ENCODE assay signal across 25 cellular contexts in the genomic region with DNA sequence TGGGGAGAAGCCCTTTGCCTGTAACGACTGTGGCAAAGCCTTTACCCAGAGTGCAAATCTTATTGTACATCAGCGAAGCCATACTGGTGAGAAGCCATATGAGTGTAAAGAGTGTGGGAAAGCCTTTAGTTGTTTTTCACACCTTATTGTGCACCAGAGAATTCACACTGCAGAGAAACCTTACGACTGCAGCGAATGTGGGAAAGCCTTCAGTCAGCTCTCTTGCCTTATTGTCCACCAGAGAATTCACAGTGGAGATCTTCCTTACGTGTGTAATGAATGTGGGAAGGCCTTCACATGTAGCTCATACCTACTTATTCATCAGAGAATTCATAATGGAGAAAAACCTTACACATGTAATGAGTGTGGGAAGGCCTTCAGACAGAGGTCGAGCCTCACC. TPM values are rescaled to one million over a fixed set of nuclear protein-coding genes. Genes with fewer than 3 reads are reported as not detected.
"Had no signal": no experiment of that assay in that cellular context is flagged by ENCODE, and none has a peak within 500 bp of the region (broad histone marks: within the 10 kb centered on the region; RNA-seq: fewer than 3 reads in every experiment).

No MANE protein-coding gene starts in this region.

- ATAC-seq: left colon; left lung; mucosa of descending colon; naive thymus-derived CD4-positive, alpha-beta T cell; natural killer cell treated with Interleukin-12 subunit alpha and Interleukin-12 subunit beta and Interleukin-15 and Interleukin-18, amount 100 ng/mL, for 72 hours; right cardiac atrium; stimulated activated effector memory CD8-positive, alpha-beta T cell treated with anti-CD3 and anti-CD28 coated beads, Interleukin-12 subunit alpha, Interleukin-12 subunit beta, amount 100 ng/mL, for 72 hours had no signal

- H3K4me1 ChIP-seq: left lung, sigmoid colon, spleen, testis, thyroid gland, transverse colon, upper lobe of left lung, vagina had no signal

- FAIRE-seq: islet of Langerhans, small intestine had no signal

- H3K9me3 ChIP-seq: testis, thyroid gland had no signal

- H3K27me3 ChIP-seq: left lung, ovary, sigmoid colon, spleen, testis, thyroid gland, transverse colon, upper lobe of left lung, vagina had no signal

- H3K27ac ChIP-seq: left lung, ovary, sigmoid colon, spleen, testis, thyroid gland, transverse colon, upper lobe of left lung, vagina had no signal

- DNase-seq: hypothalamus; immature natural killer cell; left colon; left lung; midbrain; mucosa of descending colon; naive thymus-derived CD4-positive, alpha-beta T cell; ovary; retina; right cardiac atrium; sigmoid colon; small intestine; spleen; stimulated activated CD4-positive, alpha-beta T cell treated with anti-CD3 and anti-CD28 coated beads, Interleukin-4, amount 100 ng/mL, for 24 hours; stimulated activated naive CD4-positive, alpha-beta T cell; substantia nigra; testis; thyroid gland; transverse colon; upper lobe of left lung had no signal

- H3K36me3 ChIP-seq: ovary had no signal

- H3K4me3 ChIP-seq: left lung, mucosa of descending colon, ovary, sigmoid colon, spleen, testis, thyroid gland, transverse colon, upper lobe of left lung, vagina had no signal

RNA-seq across cellular contexts. Expression of a gene that starts 53.0 kb away (rescaled TPM):
- total RNA-seq: progenitor cell of endocrine pancreas had no signal
